ENCODE assay signal across 10 cellular contexts in genomic region chr6:127518212-127518709, GRCh38. TPM values are rescaled to one million over a fixed set of nuclear protein-coding genes. Genes with fewer than 3 reads are reported as not detected.
DNase-seq lines count a peak whose midpoint lies in the region; ATAC-seq, FAIRE-seq and TF ChIP-seq lines count a peak whose summit lies in the region.
"Had no signal": no experiment of that assay in that cellular context is flagged by ENCODE, and none has a peak within 500 bp of the region (broad histone marks: within the 10 kb centered on the region; RNA-seq: fewer than 3 reads in every experiment).

No MANE protein-coding gene starts in this region.

- H2AFZ ChIP-seq in astrocyte (ENCODE audit: low read depth, low read length) (peak overlapping the region; percentile 81), trophoblast cell (ENCODE audit: insufficient read depth, low read length, poor library complexity) (no peak overlapping the region)

- H3K9me3 ChIP-seq in astrocyte (ENCODE audit: insufficient read depth, low read depth, low read length) (no peaks in the 10 kb centered on the region), trophoblast cell (ENCODE audit: insufficient read depth, low read depth, low read length) (no peaks in the 10 kb centered on the region)

- H3K27me3 Mint-ChIP-seq in astrocyte (ENCODE audit: low read depth, unreplicated experiment) (peaks cover 2% of the 10 kb centered on the region), immature natural killer cell (ENCODE audit: low read depth in 3 of 3) (peaks cover 25 to 33% (median 30%) of the 10 kb centered on the region in 3 donors)

- peaks cover 18% of the 10 kb centered on the region for H4K20me1 ChIP-seq in astrocyte (ENCODE audit: insufficient read depth, low read length)

- H3K9ac ChIP-seq in astrocyte (ENCODE audit: low read length) (peak overlapping the region; percentile 80), mesendoderm (ENCODE audit: low read length) (peak overlapping the region; percentile 62), trophoblast cell (ENCODE audit: low read length) (no peak overlapping the region)
- H3K9ac ChIP-seq: KMS-11 had no signal

- FAIRE-seq in astrocyte (lab: Jason Lieb, UNC), result no peak

- no peak overlapping the region for H2BK120ac ChIP-seq in mesendoderm (ENCODE audit: low read depth, low read length)
- no peak overlapping the region for H2BK120ac ChIP-seq in trophoblast cell (ENCODE audit: insufficient read depth, low read length, poor library complexity)

- intact Hi-C loops in left colon (cut with DNase I, micrococcal nuclease), result loop anchor here in 1 of 2 donors (5.0 kb wide), 1 partner anchor 51 kb away; no protein-coding TSS in a partner anchor

- no CpG with 5 or more reads among the region's 10 CpGs for WGBS in mesendoderm (ENCODE audit: extremely low coverage, insufficient coverage, low lambda C conversion rate)
- WGBS in trophoblast cell (ENCODE audit: extremely low coverage, insufficient coverage, insufficient read length), result no CpG with 5 or more reads among the region's 10 CpGs

- H3K23ac ChIP-seq in mesendoderm (ENCODE audit: low read length), result no peak overlapping the region
- H3K23ac ChIP-seq in trophoblast cell (ENCODE audit: low read length), result no peak overlapping the region

- H2BK12ac ChIP-seq in trophoblast cell (ENCODE audit: low read length), result no peak overlapping the region

- no peak overlapping the region for H4K12ac ChIP-seq in trophoblast cell (ENCODE audit: low read depth, low read length)

- H3K36me3 Mint-ChIP-seq in astrocyte (ENCODE audit: low read depth, unreplicated experiment) (no peaks in the 10 kb centered on the region), immature natural killer cell (no peaks in the 10 kb centered on the region)

- H2AK5ac ChIP-seq in mesendoderm (ENCODE audit: low read length), result no peak overlapping the region
- no peak overlapping the region for H2AK5ac ChIP-seq in trophoblast cell (ENCODE audit: low read length)

- H3K27ac ChIP-seq in astrocyte (ENCODE audit: low read depth, low read length) (peak overlapping the region; percentile 67), mesendoderm (ENCODE audit: low read depth, low read length) (no peak overlapping the region), trophoblast cell (ENCODE audit: low read depth, low read length) (no peak overlapping the region)
- H3K27ac ChIP-seq: epithelial cell of prostate, KMS-11 had no signal

- H3K4me3 ChIP-seq in astrocyte (ENCODE audit: insufficient read depth, low read depth, low read length) (peak overlapping the region; percentile 70), mesendoderm (ENCODE audit: low read length) (peak overlapping the region; percentile 64), trophoblast cell (ENCODE audit: low read depth, low read length) (no peak overlapping the region)

- TF ChIP-seq CTCF in astrocyte (IDR thresholded peaks at IDR 0.05; ENCODE audit: insufficient read depth, low read depth, low read length), result no peak

- peak overlapping the region; percentile 86 for H3K4me2 ChIP-seq in astrocyte (ENCODE audit: low read length)
- peak overlapping the region; percentile 49 for H3K4me2 ChIP-seq in mesendoderm (ENCODE audit: low read length)
- no peak overlapping the region for H3K4me2 ChIP-seq in trophoblast cell (ENCODE audit: low read length)
- H3K4me2 ChIP-seq: KMS-11 had no signal

- no peak overlapping the region for H4K5ac ChIP-seq in mesendoderm (ENCODE audit: low read length)

- H3K4me3 Mint-ChIP-seq in astrocyte (ENCODE audit: unreplicated experiment) (peak overlapping the region; percentile 96), immature natural killer cell (peak overlapping the region in 2 of 5 donors; percentile 5 to 20)

- peak overlapping the region; percentile 79 for H3K27ac Mint-ChIP-seq in astrocyte (ENCODE audit: unreplicated experiment)
- no peak overlapping the region for H3K27ac Mint-ChIP-seq in immature natural killer cell

- H3K79me2 ChIP-seq in astrocyte (ENCODE audit: insufficient read depth, low read length), result peaks cover 21% of the 10 kb centered on the region
- peaks cover 3% of the 10 kb centered on the region for H3K79me2 ChIP-seq in mesendoderm (ENCODE audit: control insufficient read depth, insufficient read depth, low read length)
- H3K79me2 ChIP-seq in trophoblast cell (ENCODE audit: control insufficient read depth, insufficient read depth, low read length, poor library complexity), result no peaks in the 10 kb centered on the region

- H3K9me3 Mint-ChIP-seq in astrocyte (ENCODE audit: unreplicated experiment) (peaks cover 2% of the 10 kb centered on the region), immature natural killer cell (peaks cover 0 to 25% (median under 1%) of the 10 kb centered on the region in 6 donors)

- H3K56ac ChIP-seq in mesendoderm (ENCODE audit: low read length), result peak overlapping the region; percentile 37

- DNase-seq in D341Med (ENCODE audit: low spot score), result peak; percentile 42
- DNase-seq in NCI-H146 (lab: John Stamatoyannopoulos, UW), result peak; percentile 84
- no peak for DNase-seq in astrocyte (ENCODE audit: low read depth)
- peak; percentile 63 for DNase-seq in mesendoderm
- no peak for DNase-seq in central memory CD4-positive, alpha-beta T cell
- DNase-seq in left colon, result no peak
- DNase-seq in immature natural killer cell, result no peak
- no peak for DNase-seq in trophoblast cell

- H3K79me1 ChIP-seq in mesendoderm (ENCODE audit: low read length) (no peaks in the 10 kb centered on the region), trophoblast cell (ENCODE audit: low read length) (no peaks in the 10 kb centered on the region)

- no peak overlapping the region for H2BK15ac ChIP-seq in mesendoderm (replicated peaks; ENCODE audit: low read depth)

- H3K4ac ChIP-seq in mesendoderm (ENCODE audit: low read depth, low read length) (no peak overlapping the region), trophoblast cell (ENCODE audit: low read depth, low read length) (no peak overlapping the region)

- H3K4me1 ChIP-seq in astrocyte (ENCODE audit: insufficient read depth, low read length) (peaks cover 12% of the 10 kb centered on the region), mesendoderm (ENCODE audit: control insufficient read depth, low read depth, low read length) (peaks cover 2% of the 10 kb centered on the region), trophoblast cell (ENCODE audit: control insufficient read depth in 1 of 2, insufficient read depth in 2 of 2, low read length in 2 of 2) (peaks cover 11 to 12% of the 10 kb centered on the region in 2 experiments)

- H3K18ac ChIP-seq in mesendoderm (ENCODE audit: low read length) (no peak overlapping the region), trophoblast cell (ENCODE audit: low read length) (no peak overlapping the region)

- H3K36me3 ChIP-seq in astrocyte (ENCODE audit: insufficient read depth, low read length), result no peaks in the 10 kb centered on the region
- no peaks in the 10 kb centered on the region for H3K36me3 ChIP-seq in mesendoderm (ENCODE audit: control insufficient read depth, insufficient read depth, low read length)
- H3K36me3 ChIP-seq in trophoblast cell (ENCODE audit: control insufficient read depth in 1 of 2, insufficient read depth in 2 of 2, low read length in 2 of 2), result no peaks in the 10 kb centered on the region

- peaks cover 21% of the 10 kb centered on the region for H3K4me1 Mint-ChIP-seq in astrocyte (ENCODE audit: low read depth, unreplicated experiment)
- H3K4me1 Mint-ChIP-seq in immature natural killer cell, result peaks cover 17 to 25% of the 10 kb centered on the region in 2 donors

- H3K27me3 ChIP-seq in astrocyte (ENCODE audit: insufficient read depth, low read length) (no peaks in the 10 kb centered on the region), mesendoderm (ENCODE audit: insufficient read depth, low read length, poor library complexity) (no peaks in the 10 kb centered on the region), trophoblast cell (ENCODE audit: insufficient read depth, low read length) (peaks cover 38% of the 10 kb centered on the region)

- H3K14ac ChIP-seq in trophoblast cell (ENCODE audit: low read length), result no peak overlapping the region

- no peak for ATAC-seq in left colon

- no peak overlapping the region for H4K91ac ChIP-seq in trophoblast cell (ENCODE audit: low read depth, low read length)

- no peak overlapping the region for H4K8ac ChIP-seq in mesendoderm (ENCODE audit: low read depth, low read length)
- no peak overlapping the region for H4K8ac ChIP-seq in trophoblast cell (ENCODE audit: low read depth, low read length)

- H2BK5ac ChIP-seq in mesendoderm (ENCODE audit: low read length) (no peak overlapping the region), trophoblast cell (ENCODE audit: low read depth, low read length, poor library complexity) (no peak overlapping the region)

RNA-seq across cellular contexts. Expression of gene C6orf58, which starts 58.7 kb away (rescaled TPM):
- total RNA-seq in astrocyte (not detected in 2 replicates), left colon (not detected)
- polyA plus RNA-seq in mesendoderm (2013, experiment 1 of 2), result 0.03 TPM
- polyA plus RNA-seq in mesendoderm (2013, experiment 2 of 2), result 0.03 TPM
- polyA plus RNA-seq in immature natural killer cell, result not detected
- 0.05 TPM in 1 of 2 replicates, not detected in the other for polyA plus RNA-seq in trophoblast cell (2013)

RNA-seq across cellular contexts. Expression of gene KIAA0408, which starts 59.1 kb away (rescaled TPM):
- 17.5 and 19.6 TPM in 2 replicates for total RNA-seq in astrocyte
- 4.3 TPM for polyA plus RNA-seq in mesendoderm (2013, experiment 1 of 2)
- 5.0 TPM for polyA plus RNA-seq in mesendoderm (2013, experiment 2 of 2)
- 1 to 10 TPM; 1.5 to 6.5 TPM for total RNA-seq in left colon
- polyA plus RNA-seq in immature natural killer cell, result not detected
- 0.03 TPM in 2 replicates for polyA plus RNA-seq in trophoblast cell (2013)

Comparison
In these comparisons a context has a peak if more than half of its experiments do, and no peak if none do; other contexts are left out.
1. DNase-seq: peak in D341Med (single experiment), NCI-H146 (single experiment) and mesendoderm (single experiment); none in astrocyte (single experiment), central memory CD4-positive, alpha-beta T cell (single experiment), left colon (0 of 2), immature natural killer cell (0 of 3) and trophoblast cell (0 of 2).